ENCODE assay signal across 13 cellular contexts in genomic region chr3:46369675-46370132, GRCh38. TPM values are rescaled to one million over a fixed set of nuclear protein-coding genes. Genes with fewer than 3 reads are reported as not detected.
DNase-seq lines count a peak whose midpoint lies in the region; ATAC-seq, FAIRE-seq and TF ChIP-seq lines count a peak whose summit lies in the region.
"Had no signal": no experiment of that assay in that cellular context is flagged by ENCODE, and none has a peak within 500 bp of the region (broad histone marks: within the 10 kb centered on the region; RNA-seq: fewer than 3 reads in every experiment).

No MANE protein-coding gene starts in this region.

- H3K27me3 Mint-ChIP-seq in T-helper 17 cell (no peaks in the 10 kb centered on the region), progenitor cell of endocrine pancreas (peaks cover 36% of the 10 kb centered on the region)
- peaks cover 0 to 39% (median 0%) of the 10 kb centered on the region in 5 donors for H3K27me3 Mint-ChIP-seq in naive thymus-derived CD4-positive, alpha-beta T cell

- H3K4me1 ChIP-seq in naive thymus-derived CD4-positive, alpha-beta T cell (ENCODE audit: control insufficient read depth in 2 of 2, insufficient read depth in 2 of 2, low read length in 2 of 2): peaks cover 8 to 63% of the 10 kb centered on the region in 2 donors

- peak overlapping the region; percentile 68 for H3K4me3 Mint-ChIP-seq in T-helper 17 cell
- H3K4me3 Mint-ChIP-seq in naive thymus-derived CD4-positive, alpha-beta T cell: peak overlapping the region in 1 of 10 donors; percentile 70
- H3K4me3 Mint-ChIP-seq in progenitor cell of endocrine pancreas (ENCODE audit: low read depth): no peak overlapping the region

- no peaks in the 10 kb centered on the region for H3K9me3 ChIP-seq in T-helper 17 cell (ENCODE audit: control insufficient read depth, low read length, poor library complexity, severe bottlenecking)
- H3K9me3 ChIP-seq in naive thymus-derived CD4-positive, alpha-beta T cell (ENCODE audit: control insufficient read depth in 2 of 3, low read length in 3 of 3): no peaks in the 10 kb centered on the region

- no peak for TF ChIP-seq POLR2A in GM12891 (IDR thresholded peaks at IDR 0.05; ENCODE audit: low read depth, low read length)

- H3K4me1 Mint-ChIP-seq in T-helper 17 cell: peaks cover 49% of the 10 kb centered on the region
- H3K4me1 Mint-ChIP-seq in naive thymus-derived CD4-positive, alpha-beta T cell: peaks cover 12 to 69% (median 25%) of the 10 kb centered on the region in 7 donors
- no peaks in the 10 kb centered on the region for H3K4me1 Mint-ChIP-seq in progenitor cell of endocrine pancreas (ENCODE audit: low read depth)

- no peaks in the 10 kb centered on the region for H3K36me3 ChIP-seq in naive thymus-derived CD4-positive, alpha-beta T cell (ENCODE audit: control insufficient read depth in 2 of 3, insufficient read depth in 3 of 3, low read length in 3 of 3)

- H3K27ac Mint-ChIP-seq in T-helper 17 cell (peak overlapping the region; percentile 92), progenitor cell of endocrine pancreas (no peak overlapping the region)
- peak overlapping the region in 2 of 9 donors; percentile 57 to 90 for H3K27ac Mint-ChIP-seq in naive thymus-derived CD4-positive, alpha-beta T cell

- FAIRE-seq in GM12891 (lab: Jason Lieb, UNC): peak; percentile 87
- FAIRE-seq: endometrium had no signal

- DNase-seq in GM12891 (ENCODE audit: insufficient read length, low spot score) (no peak), T-helper 17 cell (no peak), hypothalamus (lab: John Stamatoyannopoulos, UW) (no peak), left cardiac atrium (no peak), D341Med (ENCODE audit: low spot score) (no peak), progenitor cell of endocrine pancreas (ENCODE audit: low spot score, unreplicated experiment) (no peak)
- DNase-seq in naive thymus-derived CD4-positive, alpha-beta T cell: peak in 1 of 9 donors; percentile 53
- DNase-seq: DMS79 treated with DMSO at 0.1 percent for 48 hours, kidney glomerular epithelial cell, OCI-M1 had no signal

- POLR2A ChIA-PET in naive thymus-derived CD4-positive, alpha-beta T cell (lab: Charles Lee): interaction anchor here (0.6 to 2.2 kb wide), 6 partner anchors 14 to 301 kb away, joined by 3 to 4 read pairs (median 4); no protein-coding TSS in a partner anchor

- H3K4me3 ChIP-seq in naive thymus-derived CD4-positive, alpha-beta T cell (ENCODE audit: low read length): peak overlapping the region; percentile 12

- intact Hi-C loops in naive thymus-derived CD4-positive, alpha-beta T cell (cut with micrococcal nuclease): loop anchor here (1.0 to 10.0 kb wide), 10 partner anchors 15 to 685 kb away; partner anchors contain the start of genes CCR2 (in 1 of the 2) and SACM1L (in 1 of the 2)
- intact Hi-C loops in left cardiac atrium (cut with DNase I): loop anchor here in 1 of 2 donors (10.0 kb wide), 1 partner anchor 95 kb away; no protein-coding TSS in a partner anchor

- ATAC-seq in GM21528 (IDR thresholded peaks at IDR 0.05; ENCODE audit: low FRiP score, unreplicated experiment) (peak; percentile 54), T-helper 17 cell (no peak), left cardiac atrium (no peak)
- ATAC-seq in naive thymus-derived CD4-positive, alpha-beta T cell: no peak

- H3K27me3 ChIP-seq in naive thymus-derived CD4-positive, alpha-beta T cell (ENCODE audit: control insufficient read depth in 2 of 2, insufficient read depth in 2 of 2, low read length in 2 of 2): no peaks in the 10 kb centered on the region

- no peak overlapping the region for H3K27ac ChIP-seq in naive thymus-derived CD4-positive, alpha-beta T cell (ENCODE audit: low read depth, low read length)
- H3K27ac ChIP-seq: KMS-11 had no signal

- no peak for TF ChIP-seq CTCF in progenitor cell of endocrine pancreas (IDR thresholded peaks at IDR 0.05; ENCODE audit: unreplicated experiment)

- H3K9me3 Mint-ChIP-seq in naive thymus-derived CD4-positive, alpha-beta T cell: peaks cover 0 to 10% (median 0%) of the 10 kb centered on the region in 11 donors
- H3K9me3 Mint-ChIP-seq in progenitor cell of endocrine pancreas (ENCODE audit: low read depth): no peaks in the 10 kb centered on the region

- CTCF ChIA-PET in naive thymus-derived CD4-positive, alpha-beta T cell (lab: Charles Lee): interaction anchor here (0.6 to 7.1 kb wide), 9 partner anchors 9 to 431 kb away, joined by 3 to 80 read pairs (median 4); partner anchors contain the start of gene CCR2

- H3K36me3 Mint-ChIP-seq in T-helper 17 cell (ENCODE audit: low read depth): peaks cover 7% of the 10 kb centered on the region
- peaks cover 0 to 31% (median 0%) of the 10 kb centered on the region in 5 donors for H3K36me3 Mint-ChIP-seq in naive thymus-derived CD4-positive, alpha-beta T cell
- no peaks in the 10 kb centered on the region for H3K36me3 Mint-ChIP-seq in progenitor cell of endocrine pancreas (ENCODE audit: insufficient read depth)

TF ChIP-seq in GM12891, 5 proteins besides CTCF, POLR2A, EP300 and RAD21:
- TF ChIP-seq TAF1 (IDR thresholded peaks at IDR 0.05; ENCODE audit: low read depth, low read length) (no peak), POU2F2 (IDR thresholded peaks at IDR 0.05; ENCODE audit: low read depth, low read length) (no peak), PAX5 (IDR thresholded peaks at IDR 0.05; ENCODE audit: insufficient read depth, low read length, severe bottlenecking) (no peak)
TF ChIP-seq in GM12891: peak in this region for 0.

RNA-seq across cellular contexts. Expression of gene CCR5, which starts 1.0 kb away (rescaled TPM):
- 0.08 TPM for polyA plus RNA-seq in GM12891 (2012; ENCODE audit: low read depth, missing spikeins)
- total RNA-seq in T-helper 17 cell: 1 to 10 TPM; 3.2 to 8.3 TPM
- 10 to 100 TPM in 1 of 5 experiments, 1 to 10 TPM in 1, under 1 TPM in 3; 0.66 to 22.5 (median 0.95) TPM for total RNA-seq in naive thymus-derived CD4-positive, alpha-beta T cell
- polyA plus RNA-seq in naive thymus-derived CD4-positive, alpha-beta T cell: not detected
- 1 to 10 TPM; 1.4 to 2.2 TPM for total RNA-seq in left cardiac atrium
- total RNA-seq in progenitor cell of endocrine pancreas: not detected in 2 replicates

RNA-seq across cellular contexts. Expression of gene CCR2, which starts 15.8 kb away (rescaled TPM):
- polyA plus RNA-seq in GM12891 (2012; ENCODE audit: low read depth, missing spikeins): not detected
- 10 to 100 TPM; 12.4 to 14.2 TPM for total RNA-seq in T-helper 17 cell
- total RNA-seq in naive thymus-derived CD4-positive, alpha-beta T cell: 10 to 100 TPM in 2 of 5 experiments, 1 to 10 TPM in 1, under 1 TPM in 2; 0.41 to 34.9 (median 2.0) TPM
- under 1 TPM in 1 of 2 donors, not detected in 1; 0.13 TPM for polyA plus RNA-seq in naive thymus-derived CD4-positive, alpha-beta T cell
- total RNA-seq in left cardiac atrium: 1 to 10 TPM; 1.9 to 3.9 TPM
- total RNA-seq in progenitor cell of endocrine pancreas: not detected in 2 replicates

RNA-seq across cellular contexts. Expression of gene CCRL2, which starts 37.4 kb away (rescaled TPM):
- 1.6 TPM for polyA plus RNA-seq in GM12891 (2012; ENCODE audit: low read depth, missing spikeins)
- total RNA-seq in T-helper 17 cell: 1 to 10 TPM; 1.9 to 2.4 TPM
- 10 to 100 TPM in 1 of 5 experiments, 1 to 10 TPM in 2, under 1 TPM in 2; 0.35 to 20.5 (median 5.0) TPM for total RNA-seq in naive thymus-derived CD4-positive, alpha-beta T cell
- polyA plus RNA-seq in naive thymus-derived CD4-positive, alpha-beta T cell: 1 to 10 TPM in 1 of 2 donors, under 1 TPM in 1; 0.34 to 1.3 TPM
- total RNA-seq in left cardiac atrium: 1 to 10 TPM; 2.1 to 3.1 TPM
- total RNA-seq in progenitor cell of endocrine pancreas: not detected in 2 replicates
